10 cellular contexts compared by ENCODE assay signal in genomic region chr1:144020001-144020738, GRCh38. TPM values are rescaled to one million over a fixed set of nuclear protein-coding genes. Genes with fewer than 3 reads are reported as not detected.
A peak's percentile ranks its signal among the peaks of the same experiment; 100 is the strongest.
DNase-seq lines count a peak whose midpoint lies in the region; ATAC-seq, FAIRE-seq and TF ChIP-seq lines count a peak whose summit lies in the region.
"Not testable (repeated sequence)": the region's sequence is repeated elsewhere in the genome, so short reads cannot be mapped to it uniquely, and the experiment has no call there.
"Had no signal": no experiment of that assay in that cellular context is flagged by ENCODE, and none has a peak within 500 bp of the region (broad histone marks: within the 10 kb centered on the region; RNA-seq: fewer than 3 reads in every experiment).

No MANE protein-coding gene starts in this region.

- H2AFZ ChIP-seq in endothelial cell of umbilical vein (ENCODE audit: low read depth, low read length), result not testable (repeated sequence)

- not testable (repeated sequence) for H3K9ac ChIP-seq in endothelial cell of umbilical vein (replicated peaks; ENCODE audit: extremely low read depth, insufficient read depth, low read length)

- H3K4me2 ChIP-seq in endothelial cell of umbilical vein (ENCODE audit: insufficient read depth, low read length), result not testable (repeated sequence)

- POLR2A ChIA-PET in activated B cell treated with CpG ODN at 0.5 μM for 24 hours (lab: Charles Lee); endothelial cell of umbilical vein (lab: Charles Lee): not testable (repeated sequence)

- H3K79me2 ChIP-seq in endothelial cell of umbilical vein (ENCODE audit: control insufficient read depth, insufficient read depth, low read length), result not testable (repeated sequence)

- not testable (repeated sequence) for H3K36me3 Mint-ChIP-seq in activated B cell treated with CpG ODN at 0.5 μM for 24 hours (ENCODE audit: low read depth)

- H3K4me3 Mint-ChIP-seq in activated B cell treated with CpG ODN at 0.5 μM for 24 hours, result not testable (repeated sequence)

- CTCF ChIA-PET in activated B cell treated with CpG ODN at 0.5 μM for 24 hours (lab: Charles Lee); endothelial cell of umbilical vein (lab: Charles Lee): not testable (repeated sequence)

- not testable (repeated sequence) for H3K27ac Mint-ChIP-seq in activated B cell treated with CpG ODN at 0.5 μM for 24 hours

- not testable (repeated sequence) for H3K27me3 ChIP-seq in endothelial cell of umbilical vein (ENCODE audit: control insufficient read depth in 2 of 2, insufficient read depth in 2 of 2, low read length in 2 of 2)

- intact Hi-C loops in activated B cell treated with CpG ODN at 0.5 μM for 24 hours (cut with micrococcal nuclease); endothelial cell of umbilical vein (cut with micrococcal nuclease): not testable (repeated sequence)

- not testable (repeated sequence) for H3K4me3 ChIP-seq in endothelial cell of umbilical vein (replicated peaks in 1 of 3; ENCODE audit: insufficient read depth in 1 of 3, low read depth in 1 of 3, low read length in 3 of 3)

- H3K9me1 ChIP-seq in endothelial cell of umbilical vein (replicated peaks; ENCODE audit: control insufficient read depth, extremely low read depth, insufficient read depth, low read length), result not testable (repeated sequence)

- not testable (repeated sequence) for H3K36me3 ChIP-seq in endothelial cell of umbilical vein (ENCODE audit: control insufficient read depth in 2 of 2, extremely low read depth in 1 of 2, insufficient read depth in 2 of 2, low read length in 2 of 2)

- H3K4me1 Mint-ChIP-seq in activated B cell treated with CpG ODN at 0.5 μM for 24 hours, result not testable (repeated sequence)

- not testable (repeated sequence) for FAIRE-seq in endothelial cell of umbilical vein (lab: Jason Lieb, UNC)

- TSS peak; percentile 5 for BruUV-seq in endothelial cell of umbilical vein (replicated peaks; lab: Mats Ljungman, UMichigan)

- ATAC-seq in GM18519 (IDR thresholded peaks at IDR 0.05; ENCODE audit: low FRiP score, unreplicated experiment) (peak; percentile 42), GM19397 (IDR thresholded peaks at IDR 0.05; ENCODE audit: unreplicated experiment) (peak; percentile 72), HG02588 (IDR thresholded peaks at IDR 0.05; ENCODE audit: unreplicated experiment) (peak; percentile 61), HG03025 (IDR thresholded peaks at IDR 0.05; ENCODE audit: low FRiP score, unreplicated experiment) (peak; percentile 61), HG03558 (IDR thresholded peaks at IDR 0.05; ENCODE audit: extremely low read depth, unreplicated experiment) (peak; percentile 46), activated B cell treated with CpG ODN at 0.5 μM for 24 hours (ENCODE audit: low read depth) (peak; percentile 79)

- DNase-seq in activated B cell treated with CpG ODN at 0.5 μM for 24 hours; endothelial cell of umbilical vein (ENCODE audit: low read depth, low spot score): not testable (repeated sequence)

- not testable (repeated sequence) for H3K4me1 ChIP-seq in endothelial cell of umbilical vein (ENCODE audit: control insufficient read depth, extremely low read depth, insufficient read depth, low read length)

- H3K9me3 ChIP-seq in endothelial cell of umbilical vein (replicated peaks; ENCODE audit: control insufficient read depth, insufficient read depth, low read length), result not testable (repeated sequence)

- H3K27ac ChIP-seq in endothelial cell of umbilical vein (ENCODE audit: insufficient read depth, low read depth, low read length), result not testable (repeated sequence)

- not testable (repeated sequence) for TF ChIP-seq CTCF in activated B cell treated with CpG ODN at 0.5 μM for 24 hours (IDR thresholded peaks at IDR 0.05); endothelial cell of umbilical vein (IDR thresholded peaks at IDR 0.05; ENCODE audit: extremely low read depth in 1 of 2, insufficient read depth in 1 of 2, low read depth in 1 of 2, low read length in 2 of 2)

- not testable (repeated sequence) for H3K9me3 Mint-ChIP-seq in activated B cell treated with CpG ODN at 0.5 μM for 24 hours

- H3K27me3 Mint-ChIP-seq in activated B cell treated with CpG ODN at 0.5 μM for 24 hours, result not testable (repeated sequence)

- TF ChIP-seq POLR2A in endothelial cell of umbilical vein (IDR thresholded peaks at IDR 0.05; ENCODE audit: low read depth, low read length), result not testable (repeated sequence)

- H4K20me1 ChIP-seq in endothelial cell of umbilical vein (replicated peaks; ENCODE audit: control insufficient read depth, extremely low read depth, insufficient read depth, low read length), result not testable (repeated sequence)

- dilution Hi-C loops in endothelial cell of umbilical vein (cut with MboI; ENCODE audit: extremely low pct_ligation_motif_present, low sequenced_read_pairs), result not testable (repeated sequence)

RNA-seq across cellular contexts. Expression of gene FAM72C, which starts 48.4 kb away (rescaled TPM):
- total RNA-seq in activated B cell treated with CpG ODN at 0.5 μM for 24 hours (0.27 and 0.49 TPM in 2 replicates), endothelial cell of umbilical vein (2.8 and 3.6 TPM in 2 replicates)
- polyA plus RNA-seq in endothelial cell of umbilical vein, result 0.67 and 0.70 TPM in 2 replicates
- 1.2 and 1.4 TPM in 2 replicates for polyA plus RNA-seq in endothelial cell of umbilical vein (2011; cell fraction: cytosol; rRNA removed)
- polyA plus RNA-seq in endothelial cell of umbilical vein (2011; cell fraction: nucleus; rRNA removed), result 0.95 and 1.4 TPM in 2 replicates
- polyA plus RNA-seq in endothelial cell of umbilical vein (2012), result 0.71 and 2.0 TPM in 2 replicates
- polyA minus RNA-seq in endothelial cell of umbilical vein, result 0.19 and 0.29 TPM in 2 replicates
- 2.6 TPM for polyA minus RNA-seq in endothelial cell of umbilical vein (2011; cell fraction: cytosol; rRNA and poly(A)+ RNA removed)
- polyA minus RNA-seq in endothelial cell of umbilical vein (2011; cell fraction: nucleus; rRNA and poly(A)+ RNA removed), result 0.87 TPM in 1 of 2 replicates, not detected in the other
- total RNA-seq: CD4-positive, alpha-beta T cell; HT-29 had no signal
- polyA plus RNA-seq: IgD-negative memory B cell had no signal
